ENCODE assay signal across 30 cellular contexts in genomic region chr12:127943481-127944210, GRCh38.
DNase-seq lines count a peak whose midpoint lies in the region; ATAC-seq and TF ChIP-seq lines count a peak whose summit lies in the region.
"Had no signal": no experiment of that assay in that cellular context is flagged by ENCODE, and none has a peak within 500 bp of the region (broad histone marks: within the 10 kb centered on the region; RNA-seq: fewer than 3 reads in every experiment).

No MANE protein-coding gene starts in this region.

- peak overlapping the region; percentile 20 for H3K27ac Mint-ChIP-seq in nephron progenitor cell
- H3K27ac Mint-ChIP-seq: activated CD8-positive, alpha-beta T cell treated with anti-CD3 and anti-CD28 coated beads, Interleukin-2, amount 10 ng/mL, durations not matched to agents 7 days and 5 days; activated naive CD4-positive, alpha-beta T cell treated with anti-CD3 and anti-CD28 coated beads, Interleukin-2, amount 10 ng/mL, durations not matched to agents 7 days and 5 days; activated T-helper 17 cell treated with anti-CD3 and anti-CD28 coated beads, Interleukin-2, amount 50 U/mL, for 72 hours; GM23338; memory B cell had no signal

- H3K27ac ChIP-seq in C4-2B: peak overlapping the region; percentile 57; the same call in 1 of the 2 replicates
- H3K27ac ChIP-seq in esophagus muscularis mucosa (replicated peaks in 1 of 4): no peak overlapping the region
- no peak overlapping the region for H3K27ac ChIP-seq in caudate nucleus (ENCODE audit: low read depth, low read length)
- H3K27ac ChIP-seq in aorta (ENCODE audit: low read depth in 1 of 2, low read length in 2 of 2): no peak overlapping the region
- H3K27ac ChIP-seq: adrenal gland, Peyer's patch, psoas muscle, sigmoid colon, tibial nerve, WERI-Rb-1 had no signal

- no peak overlapping the region for H3K4me3 ChIP-seq in NB4 (ENCODE audit: low read depth, low read length)
- H3K4me3 ChIP-seq in esophagus muscularis mucosa: no peak overlapping the region
- no peak overlapping the region for H3K4me3 ChIP-seq in aorta (ENCODE audit: low read length in 2 of 2)
- H3K4me3 ChIP-seq: adrenal gland, GM23338, K562, Peyer's patch, psoas muscle, sigmoid colon, tibial nerve had no signal

- H3K9me3 Mint-ChIP-seq in nephron progenitor cell: peaks cover 6% of the 10 kb centered on the region

- no peak for TF ChIP-seq POLR2A in NB4 (IDR thresholded peaks at IDR 0.05; ENCODE audit: extremely low read depth, insufficient read length)
- TF ChIP-seq POLR2A in esophagus muscularis mucosa (IDR thresholded peaks at IDR 0.05; ENCODE audit: low read depth): no peak

- peaks cover 11% of the 10 kb centered on the region for H3K27me3 Mint-ChIP-seq in nephron progenitor cell (ENCODE audit: low read depth, poor library complexity)
- H3K27me3 Mint-ChIP-seq: activated naive CD4-positive, alpha-beta T cell treated with anti-CD3 and anti-CD28 coated beads, Interleukin-2, amount 10 ng/mL, durations not matched to agents 7 days and 5 days; activated T-helper 17 cell treated with anti-CD3 and anti-CD28 coated beads, Interleukin-2, amount 50 U/mL, for 72 hours had no signal

- DNase-seq in NB4 (ENCODE audit: low read depth) (peak; percentile 37), esophagus muscularis mucosa (ENCODE audit: extremely low spot score) (peak; percentile 60), nephron progenitor cell (no peak), HK-2 (ENCODE audit: unreplicated experiment) (no peak), NCI-H2107 treated with DMSO at 0.1 percent for 48 hours (lab: John Stamatoyannopoulos, UW; ENCODE audit: unreplicated experiment) (no peak), caudate nucleus (lab: John Stamatoyannopoulos, UW) (no peak), aorta (no peak)
- DNase-seq: 8988T; activated CD4-positive, alpha-beta T cell treated with anti-CD3 and anti-CD28 coated beads for 4 hours; activated CD8-positive, alpha-beta T cell treated with anti-CD3 and anti-CD28 coated beads, Interleukin-2, amount 10 ng/mL, durations not matched to agents 7 days and 5 days; activated naive CD4-positive, alpha-beta T cell treated with anti-CD3 and anti-CD28 coated beads, Interleukin-2, amount 10 ng/mL, durations not matched to agents 7 days and 5 days; adrenal gland; Calu3; DMS79; hypothalamus; MM.1S; NCI-H526 treated with DMSO at 0.1 percent for 48 hours; nucleus accumbens; Peyer's patch; psoas muscle; sigmoid colon; stimulated activated CD4-positive, alpha-beta T cell treated with anti-CD3 and anti-CD28 coated beads, Interleukin-4, amount 100 ng/mL, for 24 hours; T-helper 9 cell; WERI-Rb-1 had no signal

- no peaks in the 10 kb centered on the region for H3K36me3 Mint-ChIP-seq in nephron progenitor cell (ENCODE audit: low read depth)
- H3K36me3 Mint-ChIP-seq: activated naive CD4-positive, alpha-beta T cell treated with anti-CD3 and anti-CD28 coated beads, Interleukin-2, amount 10 ng/mL, durations not matched to agents 7 days and 5 days; memory B cell had no signal

- H3K27me3 ChIP-seq in esophagus muscularis mucosa: no peaks in the 10 kb centered on the region
- H3K27me3 ChIP-seq in aorta (ENCODE audit: control insufficient read depth in 1 of 2, insufficient read depth in 2 of 2, low read length in 1 of 2): no peaks in the 10 kb centered on the region
- H3K27me3 ChIP-seq: adrenal gland, Peyer's patch, sigmoid colon, tibial nerve had no signal

- H3K4me1 ChIP-seq in esophagus muscularis mucosa: no peaks in the 10 kb centered on the region
- H3K4me1 ChIP-seq in aorta (ENCODE audit: control insufficient read depth in 1 of 2, insufficient read depth in 2 of 2, low read length in 2 of 2): no peaks in the 10 kb centered on the region
- H3K4me1 ChIP-seq: adrenal gland, Peyer's patch, psoas muscle, sigmoid colon, tibial nerve had no signal

- no peak overlapping the region for H3K4me3 Mint-ChIP-seq in nephron progenitor cell
- H3K4me3 Mint-ChIP-seq: activated CD8-positive, alpha-beta T cell treated with anti-CD3 and anti-CD28 coated beads, Interleukin-2, amount 10 ng/mL, durations not matched to agents 7 days and 5 days; activated naive CD4-positive, alpha-beta T cell treated with anti-CD3 and anti-CD28 coated beads, Interleukin-2, amount 10 ng/mL, durations not matched to agents 7 days and 5 days; activated T-helper 17 cell treated with anti-CD3 and anti-CD28 coated beads, Interleukin-2, amount 50 U/mL, for 72 hours; GM23338; memory B cell had no signal

- peaks cover 12% of the 10 kb centered on the region for H3K4me1 Mint-ChIP-seq in nephron progenitor cell
- H3K4me1 Mint-ChIP-seq: activated naive CD4-positive, alpha-beta T cell treated with anti-CD3 and anti-CD28 coated beads, Interleukin-2, amount 10 ng/mL, durations not matched to agents 7 days and 5 days; activated T-helper 17 cell treated with anti-CD3 and anti-CD28 coated beads, Interleukin-2, amount 50 U/mL, for 72 hours; GM23338; memory B cell had no signal

- H3K9me3 ChIP-seq in esophagus muscularis mucosa: no peaks in the 10 kb centered on the region
- H3K9me3 ChIP-seq in aorta (ENCODE audit: control insufficient read depth, low read length): no peaks in the 10 kb centered on the region
- H3K9me3 ChIP-seq: adrenal gland, Peyer's patch, psoas muscle, sigmoid colon, tibial nerve had no signal

- ATAC-seq in aorta (ENCODE audit: low FRiP score): no peak
- ATAC-seq: activated CD8-positive, alpha-beta T cell treated with anti-CD3 and anti-CD28 coated beads, Interleukin-2, amount 10 ng/mL, durations not matched to agents 7 days and 5 days; activated T-helper 17 cell treated with anti-CD3 and anti-CD28 coated beads, Interleukin-2, amount 50 U/mL, for 72 hours; GM23338; K562; psoas muscle had no signal

- 63% methylated on average over 10 of the region's 10 CpGs for WGBS in esophagus muscularis mucosa
- WGBS in aorta, 2 donors: 65 to 68% methylated on average over 10 of the region's 10 CpGs

- intact Hi-C loops in esophagus muscularis mucosa (cut with DNase I) (no loop called here), aorta (cut with DNase I) (no loop called here)

- TF ChIP-seq EP300 in esophagus muscularis mucosa (IDR thresholded peaks at IDR 0.05): no peak

- TF ChIP-seq CTCF in C4-2B (conservative IDR thresholded peaks at IDR 0.05) (no peak), NB4 (IDR thresholded peaks at IDR 0.05; ENCODE audit: low read depth, low read length) (no peak), esophagus muscularis mucosa (IDR thresholded peaks at IDR 0.05) (no peak), nephron progenitor cell (IDR thresholded peaks at IDR 0.05) (no peak)

- H3K36me3 ChIP-seq in esophagus muscularis mucosa (no peaks in the 10 kb centered on the region), aorta (ENCODE audit: control insufficient read depth in 1 of 2, insufficient read depth in 2 of 2, low read length in 1 of 2) (no peaks in the 10 kb centered on the region)
- H3K36me3 ChIP-seq: adrenal gland, Peyer's patch, sigmoid colon, tibial nerve, WERI-Rb-1 had no signal

Comparison
In these comparisons a context has a peak if more than half of its experiments do, and no peak if none do; other contexts are left out.
1. DNase-seq: peak in NB4 (single experiment) and esophagus muscularis mucosa (single experiment); none in nephron progenitor cell (single experiment), HK-2 (single experiment), NCI-H2107 treated with DMSO at 0.1 percent for 48 hours (single experiment), caudate nucleus (0 of 61) and aorta (0 of 2).